ENCODE assay signal across 8 cellular contexts in the genomic region with DNA sequence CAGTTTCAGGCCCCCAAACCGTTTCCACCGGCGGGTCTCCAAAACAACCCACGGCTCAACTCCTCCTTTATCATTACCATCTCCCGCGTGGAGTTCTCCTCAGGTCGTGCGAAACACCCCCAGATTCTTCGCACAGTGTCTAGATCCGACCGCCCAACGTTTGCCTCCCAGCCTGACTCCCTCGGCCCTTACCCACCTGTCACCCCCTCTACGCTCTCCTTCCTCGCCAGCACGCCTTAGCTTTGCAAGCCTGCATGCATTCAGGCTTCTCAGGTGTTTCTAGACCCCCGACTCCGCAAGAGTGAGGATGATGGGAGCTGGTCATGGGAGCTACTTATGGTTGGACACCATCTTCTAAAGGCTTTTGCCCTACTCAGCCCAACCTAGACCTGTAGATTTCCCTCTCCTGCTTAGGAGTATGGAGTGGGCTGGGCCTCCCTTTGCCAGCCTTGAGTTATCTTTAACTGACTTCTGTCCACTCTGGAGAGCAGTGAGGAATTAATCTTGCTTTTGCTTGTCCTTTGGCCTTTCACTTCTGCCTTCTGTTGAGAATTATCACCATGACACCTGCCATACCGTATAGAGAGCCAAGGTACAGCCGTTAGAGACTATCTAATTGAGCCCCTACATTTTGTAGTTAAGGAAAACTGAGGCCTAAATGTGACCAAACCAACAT. TPM values are rescaled to one million over a fixed set of nuclear protein-coding genes. Genes with fewer than 3 reads are reported as not detected.
A peak's percentile ranks its signal among the peaks of the same experiment; 100 is the strongest.
DNase-seq lines count a peak whose midpoint lies in the region; ATAC-seq, FAIRE-seq and TF ChIP-seq lines count a peak whose summit lies in the region.

No MANE protein-coding gene starts in this region.

- peak overlapping the region; percentile 88 for H3K27ac ChIP-seq in GM23248
- H3K27ac ChIP-seq in right atrium auricular region, result peak overlapping the region; percentile 92
- H3K27ac ChIP-seq in small intestine (ENCODE audit: low read depth in 1 of 2, low read length in 1 of 2), result peak overlapping the region; percentile 93 to 95

- TF ChIP-seq CTCF in right atrium auricular region (IDR thresholded peaks at IDR 0.05), result no peak

- peaks cover 40% of the 10 kb centered on the region for H3K79me2 ChIP-seq in GM23248 (ENCODE audit: insufficient read depth)

- H3K4me1 ChIP-seq in GM23248 (ENCODE audit: insufficient read depth), result 0 out of 2 replicates have a peak, but pooled peaks cover 11% of the 10 kb centered on the region
- peaks cover 0 to 46% of the 10 kb centered on the region in 2 donors for H3K4me1 ChIP-seq in right atrium auricular region
- H3K4me1 ChIP-seq in small intestine (ENCODE audit: control insufficient read depth in 2 of 2, insufficient read depth in 1 of 2, low read depth in 1 of 2, low read length in 1 of 2), result peaks cover 4 to 8% of the 10 kb centered on the region in 2 donors

- in situ Hi-C loops in GM23248 (cut with MboI), result no loop called here

- H3K9me2 ChIP-seq in GM23248 (ENCODE audit: insufficient read depth), result no peaks in the 10 kb centered on the region

- peaks cover 25% of the 10 kb centered on the region; the same call in 1 of the 2 replicates for H3F3A ChIP-seq in GM23248 (ENCODE audit: insufficient read depth)

- H3K4me3 ChIP-seq in GM23248, result peak overlapping the region; percentile 89
- H3K4me3 ChIP-seq in right atrium auricular region, result peak overlapping the region; percentile 88 to 97
- peak overlapping the region; percentile 78 to 85 for H3K4me3 ChIP-seq in small intestine (ENCODE audit: low read depth in 1 of 2, low read length in 2 of 2)

- WGBS in GM23248 (ENCODE audit: low coverage in 1 of 2, low lambda C conversion rate in 2 of 2, missing lambda C conversion rate in 2 of 2), 2 experiments, result 11 to 12% methylated on average over 20 of the region's 20 CpGs
- WGBS in small intestine, 3 donors, result 2 to 8% (median 6%) methylated on average over 20 of the region's 20 CpGs

- ATAC-seq in SK-N-SH treated with all-trans-retinoic acid at 6 μM for 48 hours, result 0 out of 3 replicates have a peak, but pooled peaks have one; percentile 0
- ATAC-seq in HG03342 (IDR thresholded peaks at IDR 0.05; ENCODE audit: unreplicated experiment), result no peak
- ATAC-seq in HG02885 (IDR thresholded peaks at IDR 0.05; ENCODE audit: poor library complexity, unreplicated experiment), result no peak

- FAIRE-seq in small intestine (lab: Jason Lieb, UNC), result no peak

- peak overlapping the region; percentile 96 for H2AFZ ChIP-seq in GM23248

- peak overlapping the region; percentile 93 for H3K4me2 ChIP-seq in GM23248 (ENCODE audit: unreplicated experiment)

- H3K9me3 ChIP-seq in GM23248 (ENCODE audit: low read depth), result no peaks in the 10 kb centered on the region
- no peaks in the 10 kb centered on the region for H3K9me3 ChIP-seq in right atrium auricular region
- H3K9me3 ChIP-seq in small intestine (ENCODE audit: control insufficient read depth, low read depth), result no peaks in the 10 kb centered on the region

- peak overlapping the region; percentile 94 for H3K9ac ChIP-seq in GM23248

- no peaks in the 10 kb centered on the region for H3K36me3 ChIP-seq in GM23248 (ENCODE audit: low read depth)
- no peaks in the 10 kb centered on the region for H3K36me3 ChIP-seq in right atrium auricular region
- H3K36me3 ChIP-seq in small intestine (ENCODE audit: control insufficient read depth in 2 of 2, insufficient read depth in 2 of 2, low read length in 2 of 2), result no peaks in the 10 kb centered on the region

- H4K20me1 ChIP-seq in GM23248 (ENCODE audit: insufficient read depth), result no peaks in the 10 kb centered on the region

- peak; percentile 25 for DNase-seq in GM23248
- DNase-seq in right atrium auricular region (ENCODE audit: low spot score), result no peak
- DNase-seq in small intestine, result peak; percentile 69
- no peak for DNase-seq in COLO829 (ENCODE audit: low spot score)
- DNase-seq in GM03348 (ENCODE audit: low spot score), result no peak

- no peaks in the 10 kb centered on the region for H3K27me3 ChIP-seq in GM23248 (replicated peaks; ENCODE audit: insufficient read depth)
- no peaks in the 10 kb centered on the region for H3K27me3 ChIP-seq in right atrium auricular region
- no peaks in the 10 kb centered on the region for H3K27me3 ChIP-seq in small intestine (ENCODE audit: control insufficient read depth in 2 of 2, insufficient read depth in 2 of 2, low read length in 2 of 2)

TF ChIP-seq in SK-N-SH treated with all-trans-retinoic acid at 6 μM for 48 hours, 23 proteins besides CTCF, POLR2A, EP300 and RAD21:
- no peak for TF ChIP-seq PPARA (CRISPR knock-in tag; IDR thresholded peaks at IDR 0.05; ENCODE audit: borderline replicate concordance)
- no peak for TF ChIP-seq ZFP30 (CRISPR knock-in tag; IDR thresholded peaks at IDR 0.05)
- TF ChIP-seq, protein P1, sequence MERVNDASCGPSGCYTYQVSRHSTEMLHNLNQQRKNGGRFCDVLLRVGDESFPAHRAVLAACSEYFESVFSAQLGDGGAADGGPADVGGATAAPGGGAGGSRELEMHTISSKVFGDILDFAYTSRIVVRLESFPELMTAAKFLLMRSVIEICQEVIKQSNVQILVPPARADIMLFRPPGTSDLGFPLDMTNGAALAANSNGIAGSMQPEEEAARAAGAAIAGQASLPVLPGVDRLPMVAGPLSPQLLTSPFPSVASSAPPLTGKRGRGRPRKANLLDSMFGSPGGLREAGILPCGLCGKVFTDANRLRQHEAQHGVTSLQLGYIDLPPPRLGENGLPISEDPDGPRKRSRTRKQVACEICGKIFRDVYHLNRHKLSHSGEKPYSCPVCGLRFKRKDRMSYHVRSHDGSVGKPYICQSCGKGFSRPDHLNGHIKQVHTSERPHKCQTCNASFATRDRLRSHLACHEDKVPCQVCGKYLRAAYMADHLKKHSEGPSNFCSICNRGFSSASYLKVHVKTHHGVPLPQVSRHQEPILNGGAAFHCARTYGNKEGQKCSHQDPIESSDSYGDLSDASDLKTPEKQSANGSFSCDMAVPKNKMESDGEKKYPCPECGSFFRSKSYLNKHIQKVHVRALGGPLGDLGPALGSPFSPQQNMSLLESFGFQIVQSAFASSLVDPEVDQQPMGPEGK (CRISPR knock-in tag; IDR thresholded peaks at IDR 0.05; ENCODE audit: borderline replicate concordance), result no peak
- no peak for TF ChIP-seq BACH2 (CRISPR knock-in tag; IDR thresholded peaks at IDR 0.05; ENCODE audit: borderline replicate concordance)
TF ChIP-seq in SK-N-SH treated with all-trans-retinoic acid at 6 μM for 48 hours: peak in this region for 0.

RNA-seq across cellular contexts. Expression of a gene that starts 0.9 kb away (rescaled TPM):
- 98.1 and 163 TPM in 2 replicates for total RNA-seq in GM23248 (2014; rRNA removed; shearing (Covaris generic))
- polyA plus RNA-seq in GM23248 (2016; fragmentation: Nextera tagmentation; extraction: Ambion mirVana) (418 and 421 TPM in 2 replicates), small intestine (1,000 to 10,000 TPM in 1 of 3 donors, 100 to 1,000 TPM in 2; 763 to 1,616 (median 824) TPM)
- 100 to 1,000 TPM; 472 to 881 TPM for total RNA-seq in right atrium auricular region

RNA-seq across cellular contexts. Expression of a gene that starts 4.0 kb away (rescaled TPM):
- total RNA-seq in GM23248 (2014; rRNA removed; shearing (Covaris generic)), result 52.7 and 53.0 TPM in 2 replicates
- 98.6 and 101 TPM in 2 replicates for polyA plus RNA-seq in GM23248 (2016; fragmentation: Nextera tagmentation; extraction: Ambion mirVana)
- total RNA-seq in right atrium auricular region, result 10 to 100 TPM; 45.8 to 55.3 TPM
- 10 to 100 TPM; 62.2 to 72.7 (median 71.9) TPM for polyA plus RNA-seq in small intestine

RNA-seq across cellular contexts. Expression of a gene that starts 22.5 kb away (rescaled TPM):
- total RNA-seq in GM23248 (2014; rRNA removed; shearing (Covaris generic)), result 57.8 and 58.4 TPM in 2 replicates
- polyA plus RNA-seq in GM23248 (2016; fragmentation: Nextera tagmentation; extraction: Ambion mirVana) (34.3 and 34.5 TPM in 2 replicates), small intestine (10 to 100 TPM; 16.8 to 41.3 (median 19.5) TPM)
- 1 to 10 TPM; 4.1 to 8.9 TPM for total RNA-seq in right atrium auricular region

Comparison
In these comparisons a context has a peak if more than half of its experiments do, and no peak if none do; other contexts are left out.
1. DNase-seq: peak in GM23248 (single experiment) and small intestine (single experiment); none in right atrium auricular region (single experiment), COLO829 (single experiment) and GM03348 (single experiment).
2. Peak in every context shown above with its lines, with median percentiles within 50 percentile points of each other: H3K27ac ChIP-seq and H3K4me3 ChIP-seq.